In the genomic region with DNA sequence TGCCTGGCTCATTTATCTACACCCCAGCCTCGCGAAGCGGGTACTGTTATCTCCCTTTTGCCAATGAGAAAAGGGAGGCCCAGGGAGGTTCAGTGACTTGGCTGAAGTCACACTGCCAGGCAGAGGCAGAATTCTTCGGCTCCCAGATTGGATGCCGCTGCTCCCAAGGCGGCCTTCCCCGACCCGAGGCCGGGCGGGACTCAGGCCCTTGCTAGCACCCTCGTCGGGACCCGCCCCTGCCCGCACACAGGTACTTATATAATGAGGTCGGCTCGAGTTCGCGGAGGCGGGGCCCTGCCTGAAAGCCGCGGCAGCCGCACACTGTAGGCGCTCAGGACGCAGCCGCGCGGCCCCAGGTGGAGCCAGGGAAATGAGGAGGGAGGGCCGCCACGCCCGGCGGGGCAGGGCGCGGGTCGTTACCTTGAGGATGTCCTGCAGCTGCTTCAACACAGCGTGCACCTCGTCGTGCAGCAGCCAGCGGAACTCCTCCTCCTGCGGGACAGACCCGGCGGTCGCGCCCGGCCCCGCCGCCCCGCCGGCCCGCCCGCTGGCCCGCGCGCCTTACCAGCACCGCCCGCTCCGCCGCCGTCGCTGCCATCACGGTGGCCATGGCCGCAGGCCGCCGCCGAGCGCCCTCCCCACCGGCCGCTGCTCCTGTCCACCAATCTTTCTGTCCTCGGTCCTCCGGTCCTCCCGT, we compare ENCODE assay signal across 1 cellular context.
A peak's percentile ranks its signal among the peaks of the same experiment; 100 is the strongest.
TF ChIP-seq lines count a peak whose summit lies in the region.

A gene with protein sequence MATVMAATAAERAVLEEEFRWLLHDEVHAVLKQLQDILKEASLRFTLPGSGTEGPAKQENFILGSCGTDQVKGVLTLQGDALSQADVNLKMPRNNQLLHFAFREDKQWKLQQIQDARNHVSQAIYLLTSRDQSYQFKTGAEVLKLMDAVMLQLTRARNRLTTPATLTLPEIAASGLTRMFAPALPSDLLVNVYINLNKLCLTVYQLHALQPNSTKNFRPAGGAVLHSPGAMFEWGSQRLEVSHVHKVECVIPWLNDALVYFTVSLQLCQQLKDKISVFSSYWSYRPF (minus strand): TSS at position 672 of the 697 bp plus-strand sequence. CDS start 62 bp downstream, at position 610.

TF ChIP-seq in HepG2, 621 proteins besides CTCF, POLR2A, EP300 and RAD21 (continued from another document and continues in another):
- no peak for TF ChIP-seq TRAFD1 (CRISPR knock-in tag; IDR thresholded peaks at IDR 0.05; ENCODE audit: borderline replicate concordance)
- no peak for TF ChIP-seq PCBP1 (IDR thresholded peaks at IDR 0.05; ENCODE audit: borderline replicate concordance, low read depth, low read length)
- no peak for TF ChIP-seq ZNF761 (CRISPR knock-in tag; conservative IDR thresholded peaks at IDR 0.05)
- peak; percentile 54 for TF ChIP-seq ZNF18 (CRISPR knock-in tag; IDR thresholded peaks at IDR 0.05; ENCODE audit: insufficient replicate concordance)
- peak; percentile 25; the same call in 1 of the 2 replicates for TF ChIP-seq BCL6 (CRISPR knock-in tag; IDR thresholded peaks at IDR 0.05)
- TF ChIP-seq NCOR1 (IDR thresholded peaks at IDR 0.05; ENCODE audit: borderline replicate concordance, low read length), result no peak
- TF ChIP-seq JUN (CRISPR knock-in tag; IDR thresholded peaks at IDR 0.05), result no peak
- TF ChIP-seq DBP (CRISPR knock-in tag; IDR thresholded peaks at IDR 0.05; ENCODE audit: not compliant biosample characterization), result no peak
- TF ChIP-seq ZFP91 (CRISPR knock-in tag; IDR thresholded peaks at IDR 0.05; ENCODE audit: borderline replicate concordance), result peak; percentile 78
- no peak for TF ChIP-seq ZNF44 (CRISPR knock-in tag; IDR thresholded peaks at IDR 0.05)
- no peak for TF ChIP-seq PRDM10 (CRISPR knock-in tag; IDR thresholded peaks at IDR 0.05; ENCODE audit: low read depth)
- TF ChIP-seq ERF (CRISPR knock-in tag; IDR thresholded peaks at IDR 0.05), result peak; percentile 49; the same call in 1 of the 2 replicates
- no peak for TF ChIP-seq ZUFSP (CRISPR knock-in tag; IDR thresholded peaks at IDR 0.05; ENCODE audit: borderline replicate concordance)
- no peak for TF ChIP-seq SYNCRIP (IDR thresholded peaks at IDR 0.05; ENCODE audit: insufficient read depth, low read depth, low read length)
- TF ChIP-seq, protein P1, sequence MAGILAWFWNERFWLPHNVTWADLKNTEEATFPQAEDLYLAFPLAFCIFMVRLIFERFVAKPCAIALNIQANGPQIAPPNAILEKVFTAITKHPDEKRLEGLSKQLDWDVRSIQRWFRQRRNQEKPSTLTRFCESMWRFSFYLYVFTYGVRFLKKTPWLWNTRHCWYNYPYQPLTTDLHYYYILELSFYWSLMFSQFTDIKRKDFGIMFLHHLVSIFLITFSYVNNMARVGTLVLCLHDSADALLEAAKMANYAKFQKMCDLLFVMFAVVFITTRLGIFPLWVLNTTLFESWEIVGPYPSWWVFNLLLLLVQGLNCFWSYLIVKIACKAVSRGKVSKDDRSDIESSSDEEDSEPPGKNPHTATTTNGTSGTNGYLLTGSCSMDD (CRISPR knock-in tag; IDR thresholded peaks at IDR 0.05), result no peak
- TF ChIP-seq, protein P2, sequence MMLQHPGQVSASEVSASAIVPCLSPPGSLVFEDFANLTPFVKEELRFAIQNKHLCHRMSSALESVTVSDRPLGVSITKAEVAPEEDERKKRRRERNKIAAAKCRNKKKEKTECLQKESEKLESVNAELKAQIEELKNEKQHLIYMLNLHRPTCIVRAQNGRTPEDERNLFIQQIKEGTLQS (CRISPR knock-in tag; IDR thresholded peaks at IDR 0.05), result no peak
- TF ChIP-seq NR1H2 (CRISPR knock-in tag; IDR thresholded peaks at IDR 0.05; ENCODE audit: borderline replicate concordance, low read depth), result no peak
- peak; percentile 39; the same call in 1 of the 2 replicates for TF ChIP-seq MYC (CRISPR knock-in tag; IDR thresholded peaks at IDR 0.05; ENCODE audit: borderline replicate concordance)
- no peak for TF ChIP-seq PRPF4 (IDR thresholded peaks at IDR 0.05; ENCODE audit: low read depth, low read length, poor library complexity, severe bottlenecking)
- TF ChIP-seq, protein P3, sequence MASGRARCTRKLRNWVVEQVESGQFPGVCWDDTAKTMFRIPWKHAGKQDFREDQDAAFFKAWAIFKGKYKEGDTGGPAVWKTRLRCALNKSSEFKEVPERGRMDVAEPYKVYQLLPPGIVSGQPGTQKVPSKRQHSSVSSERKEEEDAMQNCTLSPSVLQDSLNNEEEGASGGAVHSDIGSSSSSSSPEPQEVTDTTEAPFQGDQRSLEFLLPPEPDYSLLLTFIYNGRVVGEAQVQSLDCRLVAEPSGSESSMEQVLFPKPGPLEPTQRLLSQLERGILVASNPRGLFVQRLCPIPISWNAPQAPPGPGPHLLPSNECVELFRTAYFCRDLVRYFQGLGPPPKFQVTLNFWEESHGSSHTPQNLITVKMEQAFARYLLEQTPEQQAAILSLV (CRISPR knock-in tag; IDR thresholded peaks at IDR 0.05; ENCODE audit: borderline replicate concordance), result 0 out of 2 replicates have a peak, but pooled peaks have one; percentile 46
- peak; percentile 98 for TF ChIP-seq RXRB (CRISPR knock-in tag; IDR thresholded peaks at IDR 0.05; ENCODE audit: borderline replicate concordance)
- no peak for TF ChIP-seq ARNT (IDR thresholded peaks at IDR 0.05)
- TF ChIP-seq, protein P4, sequence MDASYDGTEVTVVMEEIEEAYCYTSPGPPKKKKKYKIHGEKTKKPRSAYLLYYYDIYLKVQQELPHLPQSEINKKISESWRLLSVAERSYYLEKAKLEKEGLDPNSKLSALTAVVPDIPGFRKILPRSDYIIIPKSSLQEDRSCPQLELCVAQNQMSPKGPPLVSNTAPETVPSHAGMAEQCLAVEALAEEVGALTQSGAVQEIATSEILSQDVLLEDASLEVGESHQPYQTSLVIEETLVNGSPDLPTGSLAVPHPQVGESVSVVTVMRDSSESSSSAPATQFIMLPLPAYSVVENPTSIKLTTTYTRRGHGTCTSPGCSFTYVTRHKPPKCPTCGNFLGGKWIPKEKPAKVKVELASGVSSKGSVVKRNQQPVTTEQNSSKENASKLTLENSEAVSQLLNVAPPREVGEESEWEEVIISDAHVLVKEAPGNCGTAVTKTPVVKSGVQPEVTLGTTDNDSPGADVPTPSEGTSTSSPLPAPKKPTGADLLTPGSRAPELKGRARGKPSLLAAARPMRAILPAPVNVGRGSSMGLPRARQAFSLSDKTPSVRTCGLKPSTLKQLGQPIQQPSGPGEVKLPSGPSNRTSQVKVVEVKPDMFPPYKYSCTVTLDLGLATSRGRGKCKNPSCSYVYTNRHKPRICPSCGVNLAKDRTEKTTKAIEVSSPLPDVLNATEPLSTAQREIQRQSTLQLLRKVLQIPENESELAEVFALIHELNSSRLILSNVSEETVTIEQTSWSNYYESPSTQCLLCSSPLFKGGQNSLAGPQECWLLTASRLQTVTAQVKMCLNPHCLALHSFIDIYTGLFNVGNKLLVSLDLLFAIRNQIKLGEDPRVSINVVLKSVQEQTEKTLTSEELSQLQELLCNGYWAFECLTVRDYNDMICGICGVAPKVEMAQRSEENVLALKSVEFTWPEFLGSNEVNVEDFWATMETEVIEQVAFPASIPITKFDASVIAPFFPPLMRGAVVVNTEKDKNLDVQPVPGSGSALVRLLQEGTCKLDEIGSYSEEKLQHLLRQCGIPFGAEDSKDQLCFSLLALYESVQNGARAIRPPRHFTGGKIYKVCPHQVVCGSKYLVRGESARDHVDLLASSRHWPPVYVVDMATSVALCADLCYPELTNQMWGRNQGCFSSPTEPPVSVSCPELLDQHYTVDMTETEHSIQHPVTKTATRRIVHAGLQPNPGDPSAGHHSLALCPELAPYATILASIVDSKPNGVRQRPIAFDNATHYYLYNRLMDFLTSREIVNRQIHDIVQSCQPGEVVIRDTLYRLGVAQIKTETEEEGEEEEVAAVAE (CRISPR knock-in tag; IDR thresholded peaks at IDR 0.05; ENCODE audit: borderline replicate concordance), result no peak
- TF ChIP-seq NFYB (CRISPR knock-in tag; IDR thresholded peaks at IDR 0.05), result no peak
- TF ChIP-seq ZNF430 (CRISPR knock-in tag; IDR thresholded peaks at IDR 0.05), result 0 out of 2 replicates have a peak, but pooled peaks have one; percentile 9
- TF ChIP-seq ZNF782 (CRISPR knock-in tag; IDR thresholded peaks at IDR 0.05; ENCODE audit: borderline replicate concordance), result no peak
- TF ChIP-seq, protein P5, sequence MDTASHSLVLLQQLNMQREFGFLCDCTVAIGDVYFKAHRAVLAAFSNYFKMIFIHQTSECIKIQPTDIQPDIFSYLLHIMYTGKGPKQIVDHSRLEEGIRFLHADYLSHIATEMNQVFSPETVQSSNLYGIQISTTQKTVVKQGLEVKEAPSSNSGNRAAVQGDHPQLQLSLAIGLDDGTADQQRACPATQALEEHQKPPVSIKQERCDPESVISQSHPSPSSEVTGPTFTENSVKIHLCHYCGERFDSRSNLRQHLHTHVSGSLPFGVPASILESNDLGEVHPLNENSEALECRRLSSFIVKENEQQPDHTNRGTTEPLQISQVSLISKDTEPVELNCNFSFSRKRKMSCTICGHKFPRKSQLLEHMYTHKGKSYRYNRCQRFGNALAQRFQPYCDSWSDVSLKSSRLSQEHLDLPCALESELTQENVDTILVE (CRISPR knock-in tag; IDR thresholded peaks at IDR 0.05), result no peak
- TF ChIP-seq HOXD1 (CRISPR knock-in tag; IDR thresholded peaks at IDR 0.05), result no peak
- TF ChIP-seq ZNF550 (CRISPR knock-in tag; IDR thresholded peaks at IDR 0.05; ENCODE audit: borderline replicate concordance), result no peak
- TF ChIP-seq EED (CRISPR knock-in tag; IDR thresholded peaks at IDR 0.05), result no peak
- peak; percentile 57 for TF ChIP-seq DMAP1 (CRISPR knock-in tag; IDR thresholded peaks at IDR 0.05)
